ENCODE assay signal across 8 cellular contexts in genomic region chr10:125159486-125159931, GRCh38. TPM values are rescaled to one million over a fixed set of nuclear protein-coding genes. Genes with fewer than 3 reads are reported as not detected.
A peak's percentile ranks its signal among the peaks of the same experiment; 100 is the strongest.
DNase-seq lines count a peak whose midpoint lies in the region; TF ChIP-seq lines count a peak whose summit lies in the region.

No MANE protein-coding gene starts in this region.

- H3K27me3 ChIP-seq in SJCRH30: no peaks in the 10 kb centered on the region
- no peaks in the 10 kb centered on the region for H3K27me3 ChIP-seq in trophoblast cell (ENCODE audit: insufficient read depth, low read length)

- H2AK5ac ChIP-seq in trophoblast cell (ENCODE audit: low read length): no peak overlapping the region

- peak overlapping the region; percentile 82 for H3K4me3 ChIP-seq in SJCRH30
- peak overlapping the region; percentile 64 to 68 for H3K4me3 ChIP-seq in foreskin fibroblast (ENCODE audit: low read depth in 1 of 2, low read length in 2 of 2)
- peak overlapping the region; percentile 98 for H3K4me3 ChIP-seq in trophoblast cell (ENCODE audit: low read depth, low read length)

- H4K12ac ChIP-seq in trophoblast cell (ENCODE audit: low read depth, low read length): peak overlapping the region; percentile 55

- H3K9me3 ChIP-seq in SJCRH30 (replicated peaks): no peaks in the 10 kb centered on the region
- no peaks in the 10 kb centered on the region for H3K9me3 ChIP-seq in trophoblast cell (ENCODE audit: insufficient read depth, low read depth, low read length)

- peak overlapping the region; percentile 82 for H3K14ac ChIP-seq in trophoblast cell (ENCODE audit: low read length)

- peak overlapping the region; percentile 4 for H4K8ac ChIP-seq in trophoblast cell (ENCODE audit: low read depth, low read length)

- no peak for TF ChIP-seq CTCF in GM10266 (IDR thresholded peaks at IDR 0.05; ENCODE audit: control insufficient read depth, insufficient read depth, low read depth, missing control alignments)
- TF ChIP-seq CTCF in foreskin fibroblast (IDR thresholded peaks at IDR 0.05; ENCODE audit: low read depth, low read length): no peak

- H3K4ac ChIP-seq in trophoblast cell (ENCODE audit: low read depth, low read length): peak overlapping the region; percentile 84

- no peak overlapping the region for H2BK12ac ChIP-seq in trophoblast cell (ENCODE audit: low read length)

- peak overlapping the region; percentile 91 for H4K91ac ChIP-seq in trophoblast cell (ENCODE audit: low read depth, low read length)

- H3K23ac ChIP-seq in trophoblast cell (ENCODE audit: low read length): no peak overlapping the region

- H3K4me1 ChIP-seq in SJCRH30 (peaks cover 20% of the 10 kb centered on the region), trophoblast cell (ENCODE audit: control insufficient read depth in 1 of 2, insufficient read depth in 2 of 2, low read length in 2 of 2) (peaks cover 9 to 18% of the 10 kb centered on the region in 2 experiments)

- H3K27ac ChIP-seq in SJCRH30: peak overlapping the region; percentile 59; the same call in 1 of the 2 replicates
- peak overlapping the region; percentile 97 for H3K27ac ChIP-seq in trophoblast cell (ENCODE audit: low read depth, low read length)

- H3K4me2 ChIP-seq in trophoblast cell (ENCODE audit: low read length): peak overlapping the region; percentile 75

- H3K79me2 ChIP-seq in trophoblast cell (ENCODE audit: control insufficient read depth, insufficient read depth, low read length, poor library complexity): peaks cover 24% of the 10 kb centered on the region

- H3K36me3 ChIP-seq in SJCRH30 (no peaks in the 10 kb centered on the region), trophoblast cell (ENCODE audit: control insufficient read depth in 1 of 2, insufficient read depth in 2 of 2, low read length in 2 of 2) (no peaks in the 10 kb centered on the region)

- peak overlapping the region; percentile 60 for H2BK120ac ChIP-seq in trophoblast cell (ENCODE audit: insufficient read depth, low read length, poor library complexity)

- WGBS in trophoblast cell (ENCODE audit: extremely low coverage, insufficient coverage, insufficient read length): no CpG with 5 or more reads among the region's 66 CpGs

- peak overlapping the region; percentile 77 for H2BK5ac ChIP-seq in trophoblast cell (ENCODE audit: low read depth, low read length, poor library complexity)

- peak; percentile 67 for DNase-seq in GM10266 (ENCODE audit: extremely low spot score)
- peak; percentile 24 to 31 for DNase-seq in SJCRH30
- DNase-seq in foreskin fibroblast: peak in 1 of 2 donors; percentile 31
- peak in 1 of 2 donors; percentile 57 for DNase-seq in trophoblast cell
- no peak for DNase-seq in COLO829 (ENCODE audit: low spot score)
- DNase-seq in activated CD8-positive, alpha-beta memory T cell treated with anti-CD3 and anti-CD28 coated beads for 24 hours: no peak
- no peak for DNase-seq in T1000 (lab: John Stamatoyannopoulos, UW)
- DNase-seq in AML-193 (lab: John Stamatoyannopoulos, UW): no peak

- peak overlapping the region; percentile 17 for H2AFZ ChIP-seq in trophoblast cell (ENCODE audit: insufficient read depth, low read length, poor library complexity)

- peaks cover 27% of the 10 kb centered on the region for H3K79me1 ChIP-seq in trophoblast cell (ENCODE audit: low read length)

- H3K9ac ChIP-seq in trophoblast cell (ENCODE audit: low read length): peak overlapping the region; percentile 93

- H3K18ac ChIP-seq in trophoblast cell (ENCODE audit: low read length): peak overlapping the region; percentile 71

RNA-seq across cellular contexts. Expression of gene CTBP2, which starts 0.9 kb away (rescaled TPM):
- 67.8 and 69.0 TPM in 2 replicates for total RNA-seq in SJCRH30 (2014; rRNA removed; shearing (Covaris generic))
- polyA plus RNA-seq in trophoblast cell (2013): 57.7 and 58.8 TPM in 2 replicates

Comparison
In these comparisons a context has a peak if more than half of its experiments do, and no peak if none do; other contexts are left out.
1. DNase-seq: peak in GM10266 (single experiment) and SJCRH30 (2 of 2); none in COLO829 (single experiment), activated CD8-positive, alpha-beta memory T cell treated with anti-CD3 and anti-CD28 coated beads for 24 hours (single experiment), T1000 (single experiment) and AML-193 (0 of 2).
2. Peak in every context shown above with its lines, with median percentiles within 50 percentile points of each other: H3K4me3 ChIP-seq.